In the genomic region with DNA sequence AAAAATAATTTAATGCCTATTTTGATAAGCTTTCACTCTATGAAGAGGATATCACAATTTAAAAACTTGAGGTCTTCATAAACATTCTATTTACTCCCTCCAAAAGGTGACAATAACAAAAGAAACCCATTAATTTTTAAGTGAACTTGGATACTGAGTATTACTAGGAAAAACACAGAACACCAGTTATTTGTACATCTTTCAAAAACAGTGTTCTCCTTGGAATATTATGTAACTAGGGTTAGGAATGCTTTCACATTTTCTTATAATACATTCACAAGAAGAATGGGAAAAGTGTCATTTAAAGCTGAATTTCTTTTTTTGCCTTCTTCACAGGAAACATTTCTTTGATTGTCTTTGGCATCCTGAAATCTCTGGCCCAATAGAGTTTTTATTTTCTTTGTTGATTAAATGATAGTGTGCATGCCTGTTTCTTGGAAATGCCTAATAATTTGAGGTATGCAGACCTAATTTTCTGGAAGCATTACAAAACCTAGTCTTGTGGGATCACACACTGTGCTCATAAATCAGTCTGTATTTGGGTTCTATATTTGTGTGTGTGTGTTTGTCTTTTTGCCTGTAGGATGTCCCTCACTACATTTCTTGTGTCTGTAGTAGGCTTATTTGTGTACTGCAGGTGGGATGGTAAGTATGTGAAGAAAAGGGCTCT, we compare ENCODE assay signal across 1 cellular context.
TF ChIP-seq lines count a peak whose summit lies in the region.

No MANE protein-coding gene starts in this region.

TF ChIP-seq in K562, 482 proteins besides CTCF, POLR2A, EP300 and RAD21:
- TF ChIP-seq ZNF140 (CRISPR knock-in tag; IDR thresholded peaks at IDR 0.05) (no peak), YY1 (IDR thresholded peaks at IDR 0.05; ENCODE audit: borderline replicate concordance in 1 of 3, control insufficient read depth in 1 of 3, extremely low read depth in 1 of 3, insufficient read depth in 3 of 3, insufficient read length in 1 of 3, insufficient replicate concordance in 2 of 3, low read depth in 1 of 3, low read length in 2 of 3) (no peak), KLF16 (IDR thresholded peaks at IDR 0.05) (no peak), GABPB1 (CRISPR knock-in tag; IDR thresholded peaks at IDR 0.05) (no peak)
